ENCODE assay signal across 20 cellular contexts in genomic region chr1:203048086-203048485, GRCh38. TPM values are rescaled to one million over a fixed set of nuclear protein-coding genes. Genes with fewer than 3 reads are reported as not detected.
"Had no signal": no experiment of that assay in that cellular context is flagged by ENCODE, and none has a peak within 500 bp of the region (broad histone marks: within the 10 kb centered on the region; RNA-seq: fewer than 3 reads in every experiment).

No MANE protein-coding gene starts in this region.

- FAIRE-seq: urothelium cell line had no signal

- H3K27ac ChIP-seq: ascending aorta, gastroesophageal sphincter, thyroid gland had no signal

- ATAC-seq: activated naive CD8-positive, alpha-beta T cell treated with anti-CD3 and anti-CD28 coated beads, Interleukin-2, amount 50 U/mL, for 24 hours; gastroesophageal sphincter; left lobe of liver; stimulated activated naive B cell treated with anti-CD40 and anti-IgM and Interleukin-4, amounts not matched to agents 10 μg/mL and 1 μg/mL and 100 μg/mL, for 72 hours had no signal

- H3K4me3 ChIP-seq: ascending aorta, gastroesophageal sphincter, thyroid gland had no signal

- DNase-seq: activated CD4-positive, alpha-beta T cell treated with anti-CD3 and anti-CD28 coated beads, Interleukin-2, amount 50 U/mL, for 48 hours; activated CD4-positive, CD25-positive, alpha-beta regulatory T cell treated with anti-CD3 and anti-CD28 coated beads, Interleukin-2, amount 50 U/mL, for 72 hours; activated naive CD4-positive, alpha-beta T cell treated with anti-CD3 and anti-CD28 coated beads for 36 hours; activated naive CD8-positive, alpha-beta T cell treated with anti-CD3 and anti-CD28 coated beads, Interleukin-2, amount 50 U/mL, for 24 hours; mammary epithelial cell; naive B cell; retina; stimulated activated CD4-positive, alpha-beta T cell treated with anti-CD3 and anti-CD28 coated beads, Interleukin-2, amount 100 ng/mL, for 48 hours; stimulated activated naive B cell treated with anti-CD40 and anti-IgM and Interleukin-4, amounts not matched to agents 10 μg/mL and 1 μg/mL and 100 μg/mL, for 72 hours; T-helper 9 cell had no signal

- H3K9me3 ChIP-seq: ascending aorta, gastroesophageal sphincter, thyroid gland had no signal

- H3K4me1 ChIP-seq: ascending aorta, thyroid gland had no signal

- H3K36me3 ChIP-seq: thyroid gland had no signal

- H3K27me3 ChIP-seq: ascending aorta, gastroesophageal sphincter, thyroid gland had no signal

RNA-seq across cellular contexts. Expression of gene MYOG, which starts 37.7 kb away (rescaled TPM):
- total RNA-seq: activated naive CD4-positive, alpha-beta T cell treated with anti-CD3 and anti-CD28 coated beads for 36 hours; activated T-helper 2 cell treated with anti-CD3 and anti-CD28 coated beads, Interferon-gamma antibody, Interleukin-2, Interleukin-4, amounts not matched to agents 10 μg/mL and 5 μg/mL and 100 μg/mL, durations not matched to agents 14 hours and 24 hours and 36 hours; ascending aorta; chondrocyte; dermis microvascular lymphatic vessel endothelial cell; left lobe of liver; mammary epithelial cell; mononuclear cell; thyroid gland had no signal
- polyA plus RNA-seq: esophagus, mammary epithelial cell had no signal
